6 cellular contexts compared by ENCODE assay signal in genomic region chr7:143282124-143282523, GRCh38. TPM values are rescaled to one million over a fixed set of nuclear protein-coding genes. Genes with fewer than 3 reads are reported as not detected.
"Had no signal": no experiment of that assay in that cellular context is flagged by ENCODE, and none has a peak within 500 bp of the region (broad histone marks: within the 10 kb centered on the region; RNA-seq: fewer than 3 reads in every experiment).

No MANE protein-coding gene starts in this region.

- H3K27me3 Mint-ChIP-seq: IgD-negative memory B cell had no signal

- H3K4me3 Mint-ChIP-seq: IgD-negative memory B cell had no signal

- H3K4me3 ChIP-seq: K562 had no signal

- H3K27ac ChIP-seq: HL-60 had no signal

- H3K36me3 Mint-ChIP-seq: IgD-negative memory B cell had no signal

- ATAC-seq: HepG2, K562 had no signal

- H3K27ac Mint-ChIP-seq: IgD-negative memory B cell had no signal

- DNase-seq: IMR-90 had no signal

- H3K9me3 Mint-ChIP-seq: IgD-negative memory B cell had no signal

RNA-seq across cellular contexts. Expression of gene TMEM139, which starts 2.6 kb away (rescaled TPM):
- total RNA-seq: HT1080, IMR-90 had no signal
- polyA plus RNA-seq: IgD-negative memory B cell had no signal

RNA-seq across cellular contexts. Expression of gene CLCN1, which starts 33.8 kb away (rescaled TPM):
- total RNA-seq: HepG2, HT1080, IMR-90 had no signal
- polyA plus RNA-seq: IgD-negative memory B cell, IMR-90 had no signal
